27 cellular contexts compared by ENCODE assay signal in the genomic region with DNA sequence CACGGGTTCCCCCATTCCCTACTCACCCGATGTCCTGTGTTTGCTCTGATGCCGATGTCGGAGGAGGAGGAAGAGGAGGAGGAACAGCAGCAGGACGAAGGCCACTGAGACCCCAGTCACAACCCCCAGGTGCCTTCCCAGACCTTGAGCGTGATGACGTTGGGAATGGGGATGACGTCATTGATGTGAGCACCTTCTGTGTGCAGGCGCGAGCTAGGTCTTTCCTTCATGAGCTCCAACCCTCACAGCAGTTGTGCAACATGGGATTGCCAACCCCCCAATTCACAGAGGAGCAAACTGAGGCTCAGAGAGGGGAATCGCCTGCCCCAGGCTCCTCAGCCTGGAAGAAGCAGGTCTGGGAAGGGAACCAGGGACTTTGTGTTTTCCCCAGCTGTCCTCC. TPM values are rescaled to one million over a fixed set of nuclear protein-coding genes. Genes with fewer than 3 reads are reported as not detected.
"Had no signal": no experiment of that assay in that cellular context is flagged by ENCODE, and none has a peak within 500 bp of the region (broad histone marks: within the 10 kb centered on the region; RNA-seq: fewer than 3 reads in every experiment).

No MANE protein-coding gene starts in this region.

- H3K27me3 Mint-ChIP-seq: activated naive CD8-positive, alpha-beta T cell had no signal

- H3K36me3 ChIP-seq: MG63 had no signal

- H3K4me3 ChIP-seq: MG63, SK-N-MC had no signal

- H3K27ac Mint-ChIP-seq: activated B cell treated with CpG ODN at 0.5 μM for 24 hours; activated CD4-positive, alpha-beta T cell treated with anti-CD3 and anti-CD28 coated beads, Interleukin-2, amount 10 ng/mL, durations not matched to agents 24 days and 14 days; activated CD8-positive, alpha-beta memory T cell treated with anti-CD3 and anti-CD28 coated beads, Interleukin-2, amount 10 ng/mL, durations not matched to agents 7 days and 5 days; activated naive CD8-positive, alpha-beta T cell; T-cell had no signal

- ATAC-seq: activated CD8-positive, alpha-beta memory T cell treated with anti-CD3 and anti-CD28 coated beads, Interleukin-2, amount 10 ng/mL, durations not matched to agents 7 days and 5 days; activated T-cell treated with anti-CD3 and anti-CD28 coated beads, Interleukin-2, amount 50 U/mL, for 4 hours; T-cell had no signal

- DNase-seq: activated B cell treated with CpG ODN at 0.5 μM for 24 hours; activated CD4-positive, alpha-beta T cell treated with anti-CD3 and anti-CD28 coated beads for 1 hour; activated CD4-positive, alpha-beta T cell treated with anti-CD3 and anti-CD28 coated beads, Interleukin-2, amount 10 ng/mL, durations not matched to agents 24 days and 14 days; activated CD4-positive, alpha-beta T cell treated with anti-CD3 and anti-CD28 coated beads, Interleukin-2, amount 50 U/mL, for 48 hours; activated CD8-positive, alpha-beta memory T cell treated with anti-CD3 and anti-CD28 coated beads, Interleukin-2, amount 10 ng/mL, durations not matched to agents 7 days and 5 days; activated effector memory CD4-positive, alpha-beta T cell treated with anti-CD3 and anti-CD28 coated beads, Interleukin-2, amount 50 U/mL, for 16 hours; activated naive CD4-positive, alpha-beta T cell treated with Interleukin-2 at 50 U/mL for 16 hours; activated T-cell treated with anti-CD3 and anti-CD28 coated beads, Interleukin-2, amount 50 U/mL, for 4 hours; amygdala; caudate nucleus; MG63; MV-4-11; NCI-H1092 treated with DMSO at 0.1 percent for 48 hours; NCI-H1417 treated with DMSO at 0.1 percent for 48 hours; NCI-H187 treated with DMSO at 0.1 percent for 48 hours; NCI-H2081 treated with DMSO at 0.1 percent for 48 hours; NCI-H2171; NCI-H2227 treated with DMSO at 0.1 percent for 48 hours; NCI-H82; T-cell; T-helper 2 cell; T1000 had no signal

- H3K27ac ChIP-seq: SK-N-MC had no signal

- H3K4me3 Mint-ChIP-seq: activated B cell treated with CpG ODN at 0.5 μM for 24 hours; activated CD4-positive, alpha-beta T cell treated with anti-CD3 and anti-CD28 coated beads, Interleukin-2, amount 10 ng/mL, durations not matched to agents 24 days and 14 days; activated CD8-positive, alpha-beta memory T cell treated with anti-CD3 and anti-CD28 coated beads, Interleukin-2, amount 10 ng/mL, durations not matched to agents 7 days and 5 days; activated naive CD8-positive, alpha-beta T cell; activated T-cell treated with anti-CD3 and anti-CD28 coated beads, Interleukin-2, amount 50 U/mL, for 4 hours; T-cell had no signal

- H3K9me3 Mint-ChIP-seq: activated B cell treated with CpG ODN at 0.5 μM for 24 hours; activated CD4-positive, alpha-beta T cell treated with anti-CD3 and anti-CD28 coated beads, Interleukin-2, amount 10 ng/mL, durations not matched to agents 24 days and 14 days; activated T-cell treated with anti-CD3 and anti-CD28 coated beads, Interleukin-2, amount 50 U/mL, for 4 hours; T-cell had no signal

- H3K9me3 ChIP-seq: MG63 had no signal

- H3K36me3 Mint-ChIP-seq: activated CD8-positive, alpha-beta memory T cell treated with anti-CD3 and anti-CD28 coated beads, Interleukin-2, amount 10 ng/mL, durations not matched to agents 7 days and 5 days; activated naive CD8-positive, alpha-beta T cell; T-cell had no signal

RNA-seq across cellular contexts. Expression of gene LILRB5, which starts 4.2 kb away (rescaled TPM):
- total RNA-seq: activated CD4-positive, alpha-beta T cell treated with anti-CD3 and anti-CD28 coated beads, Interleukin-2, amount 10 ng/mL, durations not matched to agents 24 days and 14 days; activated CD8-positive, alpha-beta memory T cell treated with anti-CD3 and anti-CD28 coated beads, Interleukin-2, amount 10 ng/mL, durations not matched to agents 7 days and 5 days; activated T-cell treated with anti-CD3 and anti-CD28 coated beads, Interleukin-2, amount 50 U/mL, for 4 hours; NCI-H460; OCI-LY7; RPMI7951 had no signal

RNA-seq across cellular contexts. Expression of gene LILRA6, which starts 10.3 kb away (rescaled TPM):
- total RNA-seq: activated B cell treated with CpG ODN at 0.5 μM for 24 hours; activated CD8-positive, alpha-beta memory T cell treated with anti-CD3 and anti-CD28 coated beads, Interleukin-2, amount 10 ng/mL, durations not matched to agents 7 days and 5 days; activated T-cell treated with anti-CD3 and anti-CD28 coated beads, Interleukin-2, amount 50 U/mL, for 4 hours; NCI-H460; OCI-LY7; RPMI7951 had no signal

RNA-seq across cellular contexts. Expression of gene LILRB2, which starts 28.1 kb away (rescaled TPM):
- total RNA-seq: activated CD4-positive, alpha-beta T cell treated with anti-CD3 and anti-CD28 coated beads, Interleukin-2, amount 10 ng/mL, durations not matched to agents 24 days and 14 days; activated CD8-positive, alpha-beta memory T cell treated with anti-CD3 and anti-CD28 coated beads, Interleukin-2, amount 10 ng/mL, durations not matched to agents 7 days and 5 days; activated T-cell treated with anti-CD3 and anti-CD28 coated beads, Interleukin-2, amount 50 U/mL, for 4 hours; NCI-H460; OCI-LY7; RPMI7951 had no signal

RNA-seq across cellular contexts. Expression of gene LILRB3, which starts 30.0 kb away (rescaled TPM):
- total RNA-seq: activated T-cell treated with anti-CD3 and anti-CD28 coated beads, Interleukin-2, amount 50 U/mL, for 4 hours; NCI-H460; OCI-LY7; RPMI7951 had no signal
